Comparison of ENCODE assay signal across 21 cellular contexts in the genomic region with DNA sequence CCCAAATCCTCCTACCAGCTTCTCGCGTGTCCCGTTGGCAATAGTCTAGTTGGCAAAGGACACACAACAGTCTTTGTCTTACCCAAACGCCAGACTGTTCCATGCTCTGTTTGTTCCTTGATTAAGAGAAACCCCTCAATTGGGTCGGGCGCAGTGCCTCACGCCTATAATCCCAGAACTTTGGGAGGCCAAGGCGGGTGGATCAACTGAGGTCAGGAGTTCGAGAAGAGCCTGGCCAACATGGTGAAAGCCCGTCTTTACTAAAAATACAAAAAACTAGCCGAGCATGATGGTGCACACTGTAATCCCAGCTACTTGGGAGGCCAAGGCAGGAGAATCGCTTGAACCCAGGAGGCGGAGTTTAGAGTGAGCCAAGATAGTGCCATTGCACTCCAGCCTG.
A peak's percentile ranks its signal among the peaks of the same experiment; 100 is the strongest.
DNase-seq lines count a peak whose midpoint lies in the region; ATAC-seq and TF ChIP-seq lines count a peak whose summit lies in the region.
"Had no signal": no experiment of that assay in that cellular context is flagged by ENCODE, and none has a peak within 500 bp of the region (broad histone marks: within the 10 kb centered on the region; RNA-seq: fewer than 3 reads in every experiment).

No MANE protein-coding gene starts in this region.

- ATAC-seq in left lobe of liver (no peak), HG02642 (IDR thresholded peaks at IDR 0.05; ENCODE audit: poor library complexity, unreplicated experiment) (no peak)
- ATAC-seq: A549, HCT116 had no signal

- H3K9me3 ChIP-seq in suprapubic skin, result no peaks in the 10 kb centered on the region
- H3K9me3 ChIP-seq: A549 had no signal

- TF ChIP-seq POLR2A in suprapubic skin (IDR thresholded peaks at IDR 0.05), result no peak

- H3K4me3 ChIP-seq in coronary artery (no peak overlapping the region), suprapubic skin (no peak overlapping the region)
- H3K4me3 ChIP-seq: A549; BLaER1 treated with 17β-estradiol and CSF1 and Interleukin-3, amounts not matched to agents 10 nM and 100 nM; PC-9 had no signal

- H3K4me1 ChIP-seq in suprapubic skin, result peaks cover 8% of the 10 kb centered on the region
- H3K4me1 ChIP-seq: A549 had no signal

- TF ChIP-seq CTCF in VCaP (conservative IDR thresholded peaks at IDR 0.05) (no peak), coronary artery (IDR thresholded peaks at IDR 0.05) (no peak), suprapubic skin (IDR thresholded peaks at IDR 0.05) (no peak)

- H3K27ac ChIP-seq in VCaP (peak overlapping the region; percentile 97), coronary artery (no peak overlapping the region), suprapubic skin (no peak overlapping the region)
- H3K27ac ChIP-seq: A549; BLaER1 treated with 17β-estradiol and CSF1 and Interleukin-3, amounts not matched to agents 10 nM and 100 nM; PC-9 had no signal

- TF ChIP-seq EP300 in suprapubic skin (IDR thresholded peaks at IDR 0.05), result no peak

- WGBS in suprapubic skin, result 84% methylated on average over 13 of the region's 13 CpGs

- peaks cover 12% of the 10 kb centered on the region for H3K27me3 ChIP-seq in suprapubic skin
- H3K27me3 ChIP-seq: BLaER1 treated with 17β-estradiol and CSF1 and Interleukin-3, amounts not matched to agents 10 nM and 100 nM had no signal

- DNase-seq in coronary artery (ENCODE audit: low spot score) (peak; percentile 57), left lobe of liver (ENCODE audit: low spot score) (peak; percentile 26), suprapubic skin (ENCODE audit: low spot score in 2 of 2) (peak; percentile 21 to 44), NCI-H748 treated with DMSO at 0.1 percent for 48 hours (lab: John Stamatoyannopoulos, UW) (no peak), GM19238 (ENCODE audit: insufficient read length, low spot score) (no peak)
- DNase-seq: AML-193; CD4-positive, alpha-beta T cell; Karpas-422; NCI-H1092 treated with DMSO at 0.1 percent for 48 hours; NCI-H1436; NCI-H187; NCI-H2171 treated with DMSO at 0.1 percent for 48 hours; NCI-H524; NK-92 treated with Interleukin-12 subunit alpha and Interleukin-12 subunit beta, amount 100 ng/mL, for 24 hours; PC-9; SHP77 had no signal

- no peaks in the 10 kb centered on the region for H3K36me3 ChIP-seq in suprapubic skin
- H3K36me3 ChIP-seq: BLaER1 treated with 17β-estradiol and CSF1 and Interleukin-3, amounts not matched to agents 10 nM and 100 nM had no signal

Comparison
In these comparisons a context has a peak if more than half of its experiments do, and no peak if none do; other contexts are left out.
1. DNase-seq: peak in coronary artery (single experiment), left lobe of liver (single experiment) and suprapubic skin (2 of 2); none in NCI-H748 treated with DMSO at 0.1 percent for 48 hours (single experiment) and GM19238 (single experiment).